In genomic region chr15:91889143-91889815, GRCh38 we compare ENCODE assay signal across 19 cellular contexts. TPM values are rescaled to one million over a fixed set of nuclear protein-coding genes. Genes with fewer than 3 reads are reported as not detected.
A peak's percentile ranks its signal among the peaks of the same experiment; 100 is the strongest.
DNase-seq lines count a peak whose midpoint lies in the region; ATAC-seq and TF ChIP-seq lines count a peak whose summit lies in the region.
"Had no signal": no experiment of that assay in that cellular context is flagged by ENCODE, and none has a peak within 500 bp of the region (broad histone marks: within the 10 kb centered on the region; RNA-seq: fewer than 3 reads in every experiment).

No MANE protein-coding gene starts in this region.

- H2BK120ac ChIP-seq in mesenchymal stem cell (ENCODE audit: low read depth, low read length): no peak overlapping the region

- H3K79me1 ChIP-seq in mesenchymal stem cell (replicated peaks; ENCODE audit: low read length, poor library complexity, severe bottlenecking): peaks cover 4% of the 10 kb centered on the region

- H2AK5ac ChIP-seq in mesenchymal stem cell (ENCODE audit: low read length, severe bottlenecking): no peak overlapping the region

- no peak overlapping the region for H2BK12ac ChIP-seq in mesenchymal stem cell (ENCODE audit: low read length in 2 of 2)

- DNase-seq in NCI-H526 (lab: John Stamatoyannopoulos, UW) (peak; percentile 63 to 78), PC-9 (no peak), mucosa of descending colon (peak in 1 of 3 donors; percentile 39), midbrain (lab: John Stamatoyannopoulos, UW) (no peak), mesenchymal stem cell (no peak), GM19240 (ENCODE audit: insufficient read length, low spot score) (no peak)
- no peak for DNase-seq in CD8-positive, alpha-beta memory T cell
- DNase-seq: AML-193; DMS79 treated with DMSO at 0.1 percent for 48 hours; NCI-H1436; NCI-H1930; NCI-H2171; NK-92 treated with Interleukin-12 subunit alpha and Interleukin-12 subunit beta, amount 100 ng/mL, for 24 hours; SHP77 treated with DMSO at 0.1 percent for 48 hours had no signal

- H3K4me1 ChIP-seq in PC-9 (replicated peaks; ENCODE audit: insufficient read depth) (peaks cover 41% of the 10 kb centered on the region), mucosa of descending colon (ENCODE audit: low read depth) (peaks cover 28% of the 10 kb centered on the region), mesenchymal stem cell (ENCODE audit: control insufficient read depth, insufficient read depth, low read depth, low read length) (peaks cover 2% of the 10 kb centered on the region)
- H3K4me1 ChIP-seq in CD8-positive, alpha-beta memory T cell (ENCODE audit: insufficient read depth, low read length): no peaks in the 10 kb centered on the region
- H3K4me1 ChIP-seq: HAP-1 had no signal

- intact Hi-C loops in PC-9 (cut with micrococcal nuclease; ENCODE audit: unreplicated experiment): no loop called here
- intact Hi-C loops in mucosa of descending colon (cut with DNase I, micrococcal nuclease): no loop called here

- H2BK15ac ChIP-seq in mesenchymal stem cell (ENCODE audit: low read depth, poor library complexity, severe bottlenecking): no peak overlapping the region

- CTCF ChIA-PET in PC-9 (lab: Charles Lee): interaction anchor here (1.2 kb wide), 1 partner anchor 58 kb away, joined by 3 read pairs; no protein-coding TSS in a partner anchor
- CTCF ChIA-PET in CD8-positive, alpha-beta memory T cell (lab: Charles Lee): interaction anchor here (1.0 kb wide), 1 partner anchor 40 kb away, joined by 3 read pairs; no protein-coding TSS in a partner anchor

- H3K9me2 ChIP-seq in PC-9 (ENCODE audit: insufficient read depth): no peaks in the 10 kb centered on the region

- no peak for TF ChIP-seq CTCF in PC-9 (conservative IDR thresholded peaks at IDR 0.05)
- no peak for TF ChIP-seq CTCF in mucosa of descending colon (IDR thresholded peaks at IDR 0.05)

- no peak overlapping the region for H3K18ac ChIP-seq in mesenchymal stem cell (ENCODE audit: low read depth in 1 of 2, low read length in 2 of 2)

- H4K8ac ChIP-seq in mesenchymal stem cell (ENCODE audit: low read length): no peak overlapping the region

- peak overlapping the region in 3 of 8 donors; percentile 3 to 34 (median 34) for H3K27ac Mint-ChIP-seq in CD8-positive, alpha-beta memory T cell

- 45% methylated on average over 1 of the region's 1 CpG for WGBS in mesenchymal stem cell

- H3K36me3 ChIP-seq in PC-9 (ENCODE audit: low read depth): 0 out of 2 replicates have a peak, but pooled peaks cover 5% of the 10 kb centered on the region
- no peaks in the 10 kb centered on the region for H3K36me3 ChIP-seq in mucosa of descending colon (ENCODE audit: low read depth)
- no peaks in the 10 kb centered on the region for H3K36me3 ChIP-seq in CD8-positive, alpha-beta memory T cell (ENCODE audit: insufficient read depth, low read length)
- H3K36me3 ChIP-seq in mesenchymal stem cell (ENCODE audit: control insufficient read depth in 1 of 2, insufficient read depth in 2 of 2, low read depth in 1 of 2, low read length in 2 of 2): no peaks in the 10 kb centered on the region
- H3K36me3 ChIP-seq: HAP-1 had no signal

- ATAC-seq in mucosa of descending colon: peak; percentile 54

- H3K79me2 ChIP-seq in PC-9 (ENCODE audit: low read depth): peaks cover 77% of the 10 kb centered on the region

- H3K4me1 Mint-ChIP-seq in CD8-positive, alpha-beta memory T cell: peaks cover 42 to 62% (median 55%) of the 10 kb centered on the region in 3 donors

- no peak overlapping the region for H3K4me3 ChIP-seq in PC-9
- no peak overlapping the region for H3K4me3 ChIP-seq in mucosa of descending colon
- no peak overlapping the region for H3K4me3 ChIP-seq in CD8-positive, alpha-beta memory T cell (ENCODE audit: low read length)
- H3K4me3 ChIP-seq in mesenchymal stem cell (ENCODE audit: insufficient read depth in 1 of 2, low read depth in 1 of 2, low read length in 2 of 2): no peak overlapping the region
- H3K4me3 ChIP-seq: HAP-1 had no signal

- H2AFZ ChIP-seq in PC-9: no peak overlapping the region
- H2AFZ ChIP-seq in mesenchymal stem cell (ENCODE audit: low read depth, low read length): no peak overlapping the region

- no peak overlapping the region for H2BK5ac ChIP-seq in mesenchymal stem cell (ENCODE audit: low read depth, low read length, poor library complexity, severe bottlenecking)

- H4K91ac ChIP-seq in mesenchymal stem cell (ENCODE audit: low read length): no peak overlapping the region

- H3K27me3 ChIP-seq in PC-9 (ENCODE audit: insufficient read depth, low read depth) (no peaks in the 10 kb centered on the region), mesenchymal stem cell (ENCODE audit: control insufficient read depth in 1 of 2, insufficient read depth in 1 of 2, low read length in 2 of 2) (no peaks in the 10 kb centered on the region)
- H3K27me3 ChIP-seq in CD8-positive, alpha-beta memory T cell (ENCODE audit: insufficient read depth, low read length, poor library complexity, severe bottlenecking): no peaks in the 10 kb centered on the region

- H3K9me3 ChIP-seq in PC-9 (ENCODE audit: insufficient read depth, low read depth) (no peaks in the 10 kb centered on the region), mucosa of descending colon (no peaks in the 10 kb centered on the region), mesenchymal stem cell (ENCODE audit: control insufficient read depth, low read length) (no peaks in the 10 kb centered on the region)
- H3K9me3 ChIP-seq in CD8-positive, alpha-beta memory T cell (ENCODE audit: low read length): no peaks in the 10 kb centered on the region
- H3K9me3 ChIP-seq: HAP-1 had no signal

- no peak overlapping the region for H3K4me3 Mint-ChIP-seq in CD8-positive, alpha-beta memory T cell

- H3K23ac ChIP-seq in mesenchymal stem cell (ENCODE audit: low read length in 2 of 2): no peak overlapping the region

- no peak overlapping the region for H3K9ac ChIP-seq in mesenchymal stem cell (ENCODE audit: low read length)
- H3K9ac ChIP-seq: KMS-11 had no signal

- no peak overlapping the region for H3K4ac ChIP-seq in mesenchymal stem cell (ENCODE audit: low read depth in 1 of 2, low read length in 2 of 2)

- POLR2A ChIA-PET in PC-9 (lab: Charles Lee; ENCODE audit: unreplicated experiment): interaction anchor here (0.6 kb wide), 1 partner anchor 456 kb away, joined by 6 read pairs; no protein-coding TSS in a partner anchor
- POLR2A ChIA-PET in CD8-positive, alpha-beta memory T cell (lab: Charles Lee): no interaction called here

- H3K9me3 Mint-ChIP-seq in CD8-positive, alpha-beta memory T cell: peaks cover 0 to 4% (median 0%) of the 10 kb centered on the region in 5 donors

- H3K4me2 ChIP-seq in PC-9: no peak overlapping the region
- no peak overlapping the region for H3K4me2 ChIP-seq in mesenchymal stem cell (ENCODE audit: low read length, poor library complexity, severe bottlenecking)
- H3K4me2 ChIP-seq: KMS-11 had no signal

- no peak overlapping the region for H3K14ac ChIP-seq in mesenchymal stem cell (ENCODE audit: low read length in 2 of 2)

- H3K27ac ChIP-seq in PC-9: peak overlapping the region; percentile 64; the same call in 1 of the 2 replicates
- H3K27ac ChIP-seq in cingulate gyrus (ENCODE audit: low read depth, low read length): peak overlapping the region; percentile 94
- no peak overlapping the region for H3K27ac ChIP-seq in CD8-positive, alpha-beta memory T cell (ENCODE audit: low read depth, low read length)
- no peak overlapping the region for H3K27ac ChIP-seq in mesenchymal stem cell (ENCODE audit: low read length, poor library complexity, severe bottlenecking)
- H3K27ac ChIP-seq: C4-2B, HL-60, KMS-11 had no signal

- peaks cover 12 to 27% (median 13%) of the 10 kb centered on the region in 3 donors for H3K36me3 Mint-ChIP-seq in CD8-positive, alpha-beta memory T cell

- H4K20me1 ChIP-seq in PC-9 (ENCODE audit: insufficient read depth): no peaks in the 10 kb centered on the region

- peaks cover 13% of the 10 kb centered on the region for H3F3A ChIP-seq in PC-9 (ENCODE audit: insufficient read depth, low read depth)

- no peaks in the 10 kb centered on the region for H3K27me3 Mint-ChIP-seq in CD8-positive, alpha-beta memory T cell

- no TSS peak for BruUV-seq in PC-9 (replicated peaks; lab: Mats Ljungman, UMichigan)

RNA-seq across cellular contexts. Expression of gene SLCO3A1, which starts 35.8 kb away (rescaled TPM):
- total RNA-seq in PC-9 (2021): 37.8 and 50.0 TPM in 2 replicates
- total RNA-seq in mucosa of descending colon: 10 to 100 TPM; 13.4 to 23.8 (median 14.3) TPM
- total RNA-seq in CD8-positive, alpha-beta memory T cell: 10 to 100 TPM; 10.0 to 10.8 TPM
- polyA plus RNA-seq in CD8-positive, alpha-beta memory T cell: 47.9 TPM
- polyA plus RNA-seq in mesenchymal stem cell (2013, experiment 1 of 2): 2.0 TPM
- polyA plus RNA-seq in mesenchymal stem cell (2013, experiment 2 of 2): 2.3 TPM

Comparison
In these comparisons a context has a peak if more than half of its experiments do, and no peak if none do; other contexts are left out.
1. DNase-seq: peak in NCI-H526 (2 of 2); none in PC-9 (0 of 2), midbrain (single experiment), CD8-positive, alpha-beta memory T cell (0 of 5), mesenchymal stem cell (single experiment) and GM19240 (single experiment).
2. H3K27ac ChIP-seq: peak in PC-9 (single experiment) and cingulate gyrus (single experiment); none in CD8-positive, alpha-beta memory T cell (single experiment) and mesenchymal stem cell (single experiment).